ENCODE assay signal across 8 cellular contexts in the genomic region with DNA sequence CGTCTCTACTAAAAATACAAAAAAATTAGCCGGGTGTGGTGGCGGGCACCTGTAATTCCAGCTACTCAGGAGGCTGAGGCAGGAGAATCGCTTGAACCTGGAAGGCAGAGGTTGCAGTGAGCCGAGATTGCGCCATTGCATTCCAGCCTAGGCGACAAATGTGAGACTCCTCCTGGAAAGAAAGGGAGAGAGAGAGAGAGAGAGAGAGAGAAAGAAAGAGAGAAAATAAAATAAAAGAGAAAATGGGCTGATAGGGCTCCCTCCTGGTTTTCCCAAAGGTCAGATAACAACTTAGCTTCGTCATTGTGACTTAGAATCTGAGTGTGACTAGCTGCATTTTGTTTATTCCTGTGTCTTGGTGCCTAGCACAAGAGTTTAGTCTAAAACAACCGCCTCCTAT. TPM values are rescaled to one million over a fixed set of nuclear protein-coding genes. Genes with fewer than 3 reads are reported as not detected.
A peak's percentile ranks its signal among the peaks of the same experiment; 100 is the strongest.
DNase-seq lines count a peak whose midpoint lies in the region; ATAC-seq and TF ChIP-seq lines count a peak whose summit lies in the region.
"Not testable (repeated sequence)": the region's sequence is repeated elsewhere in the genome, so short reads cannot be mapped to it uniquely, and the experiment has no call there.

No MANE protein-coding gene starts in this region.

- not testable (repeated sequence) for H3K9me3 Mint-ChIP-seq in CD4-positive, CD25-positive, alpha-beta regulatory T cell; WTC11; activated CD8-positive, alpha-beta T cell treated with anti-CD3 and anti-CD28 coated beads for 36 hours; activated T-helper 2 cell treated with anti-CD3 and anti-CD28 coated beads, Interferon-gamma antibody, Interleukin-2, Interleukin-4, amounts not matched to agents 10 μg/mL and 5 μg/mL and 100 μg/mL, durations not matched to agents 14 hours and 24 hours and 36 hours; brain; naive thymus-derived CD4-positive, alpha-beta T cell; osteocyte (ENCODE audit: unreplicated experiment)

- POLR2A ChIA-PET in HEK293 (lab: Yijun Ruan, JAX) (interaction anchor here (4.9 kb wide), 1 partner anchor 20 kb away, joined by 29 read pairs; a partner anchor contains a TSS), WTC11 (lab: Charles Lee) (interaction anchor here (0.7 kb wide), 1 partner anchor 37 kb away, joined by 3 read pairs; no protein-coding TSS in a partner anchor)
- POLR2A ChIA-PET in activated CD8-positive, alpha-beta T cell treated with anti-CD3 and anti-CD28 coated beads for 36 hours (lab: Charles Lee) = interaction anchor here (0.7 to 3.2 kb wide), 5 partner anchors 12 to 369 kb away, joined by 3 to 30 read pairs (median 3); a partner anchor contains a TSS
- POLR2A ChIA-PET in naive thymus-derived CD4-positive, alpha-beta T cell (lab: Charles Lee) = interaction anchor here (0.7 to 4.0 kb wide), 3 partner anchors 16 to 111 kb away, joined by 3 to 31 read pairs (median 4); a partner anchor contains a TSS

- H3K36me3 ChIP-seq in CD4-positive, CD25-positive, alpha-beta regulatory T cell (ENCODE audit: control insufficient read depth, insufficient read depth, low read length); HEK293 (ENCODE audit: control insufficient read depth in 2 of 2, insufficient read depth in 1 of 2, low read length in 2 of 2); naive thymus-derived CD4-positive, alpha-beta T cell (ENCODE audit: control insufficient read depth in 2 of 3, insufficient read depth in 3 of 3, low read length in 3 of 3): not testable (repeated sequence)

- H3K9me3 ChIP-seq in CD4-positive, CD25-positive, alpha-beta regulatory T cell (ENCODE audit: control insufficient read depth in 2 of 2, low read length in 2 of 2); HEK293 (ENCODE audit: control insufficient read depth, insufficient read depth, low read depth, low read length); naive thymus-derived CD4-positive, alpha-beta T cell (ENCODE audit: control insufficient read depth in 2 of 3, low read length in 3 of 3): not testable (repeated sequence)

- H3K27ac ChIP-seq in CD4-positive, CD25-positive, alpha-beta regulatory T cell (ENCODE audit: insufficient read depth, low read length, poor library complexity, severe bottlenecking); HEK293 (ENCODE audit: extremely low read depth, low read depth, low read length); naive thymus-derived CD4-positive, alpha-beta T cell (ENCODE audit: low read depth, low read length): not testable (repeated sequence)

- CTCF ChIA-PET in HEK293 (lab: Yijun Ruan, JAX) = not testable (repeated sequence)
- CTCF ChIA-PET in WTC11 (lab: Charles Lee) = interaction anchor here (0.6 to 5.6 kb wide), 3 partner anchors 17 to 135 kb away, joined by 4 to 36 read pairs (median 7); no protein-coding TSS in a partner anchor
- CTCF ChIA-PET in activated CD8-positive, alpha-beta T cell treated with anti-CD3 and anti-CD28 coated beads for 36 hours (lab: Charles Lee) = interaction anchor here (2.6 to 2.8 kb wide), 2 partner anchors 15 to 18 kb away, joined by 9 to 11 read pairs; no protein-coding TSS in a partner anchor
- CTCF ChIA-PET in naive thymus-derived CD4-positive, alpha-beta T cell (lab: Charles Lee) = interaction anchor here (0.5 to 2.3 kb wide), 2 partner anchors 15 to 135 kb away, joined by 5 to 6 read pairs; no protein-coding TSS in a partner anchor

- not testable (repeated sequence) for H3K27me3 ChIP-seq in CD4-positive, CD25-positive, alpha-beta regulatory T cell (ENCODE audit: control insufficient read depth, insufficient read depth, low read length); naive thymus-derived CD4-positive, alpha-beta T cell (ENCODE audit: control insufficient read depth in 2 of 2, insufficient read depth in 2 of 2, low read length in 2 of 2)

- H3K4me1 ChIP-seq in CD4-positive, CD25-positive, alpha-beta regulatory T cell (ENCODE audit: control insufficient read depth, insufficient read depth, low read length, poor library complexity, severe bottlenecking) = peaks cover 29% of the 10 kb centered on the region
- H3K4me1 ChIP-seq in HEK293 (ENCODE audit: control insufficient read depth, insufficient read depth, low read length) = not testable (repeated sequence)
- H3K4me1 ChIP-seq in naive thymus-derived CD4-positive, alpha-beta T cell (ENCODE audit: control insufficient read depth in 2 of 2, insufficient read depth in 2 of 2, low read length in 2 of 2) = peaks cover 18 to 19% of the 10 kb centered on the region in 2 donors

- peaks cover 0 to 28% (median 7%) of the 10 kb centered on the region in 4 donors for H3K4me1 Mint-ChIP-seq in CD4-positive, CD25-positive, alpha-beta regulatory T cell
- H3K4me1 Mint-ChIP-seq in WTC11 (peaks cover 14% of the 10 kb centered on the region), brain (peaks cover 32% of the 10 kb centered on the region), osteocyte (ENCODE audit: unreplicated experiment) (peaks cover 27% of the 10 kb centered on the region)
- H3K4me1 Mint-ChIP-seq in activated CD8-positive, alpha-beta T cell treated with anti-CD3 and anti-CD28 coated beads for 36 hours (ENCODE audit: low read depth) = peaks cover 21% of the 10 kb centered on the region
- not testable (repeated sequence) for H3K4me1 Mint-ChIP-seq in activated T-helper 2 cell treated with anti-CD3 and anti-CD28 coated beads, Interferon-gamma antibody, Interleukin-2, Interleukin-4, amounts not matched to agents 10 μg/mL and 5 μg/mL and 100 μg/mL, durations not matched to agents 14 hours and 24 hours and 36 hours (ENCODE audit: low read depth)
- peaks cover 6 to 21% (median 17%) of the 10 kb centered on the region in 7 donors for H3K4me1 Mint-ChIP-seq in naive thymus-derived CD4-positive, alpha-beta T cell

- peak overlapping the region; percentile 67 to 91 (median 77) for H3K4me3 Mint-ChIP-seq in CD4-positive, CD25-positive, alpha-beta regulatory T cell
- peak overlapping the region; percentile 45 for H3K4me3 Mint-ChIP-seq in WTC11
- H3K4me3 Mint-ChIP-seq in activated CD8-positive, alpha-beta T cell treated with anti-CD3 and anti-CD28 coated beads for 36 hours = peak overlapping the region; percentile 80
- peak overlapping the region; percentile 68 for H3K4me3 Mint-ChIP-seq in activated T-helper 2 cell treated with anti-CD3 and anti-CD28 coated beads, Interferon-gamma antibody, Interleukin-2, Interleukin-4, amounts not matched to agents 10 μg/mL and 5 μg/mL and 100 μg/mL, durations not matched to agents 14 hours and 24 hours and 36 hours (ENCODE audit: low read depth)
- peak overlapping the region; percentile 54 to 80 (median 63) for H3K4me3 Mint-ChIP-seq in brain
- peak overlapping the region in 8 of 10 donors; percentile 15 to 66 (median 42) for H3K4me3 Mint-ChIP-seq in naive thymus-derived CD4-positive, alpha-beta T cell
- H3K4me3 Mint-ChIP-seq in osteocyte (ENCODE audit: unreplicated experiment) = peak overlapping the region; percentile 29

- intact Hi-C loops in activated CD8-positive, alpha-beta T cell treated with anti-CD3 and anti-CD28 coated beads for 36 hours (cut with micrococcal nuclease) = not testable (repeated sequence)
- intact Hi-C loops in activated T-helper 2 cell treated with anti-CD3 and anti-CD28 coated beads, Interferon-gamma antibody, Interleukin-2, Interleukin-4, amounts not matched to agents 10 μg/mL and 5 μg/mL and 100 μg/mL, durations not matched to agents 14 hours and 24 hours and 36 hours (cut with micrococcal nuclease) = loop anchor here (5.0 to 10.0 kb wide), 2 partner anchors 62 to 119 kb away; a partner anchor contains a TSS
- intact Hi-C loops in naive thymus-derived CD4-positive, alpha-beta T cell (cut with micrococcal nuclease) = loop anchor here (5.0 to 10.0 kb wide), 5 partner anchors 117 to 467 kb away; a partner anchor contains a TSS

- H3K27me3 Mint-ChIP-seq in CD4-positive, CD25-positive, alpha-beta regulatory T cell; WTC11 (ENCODE audit: low read depth); activated CD8-positive, alpha-beta T cell treated with anti-CD3 and anti-CD28 coated beads for 36 hours; activated T-helper 2 cell treated with anti-CD3 and anti-CD28 coated beads, Interferon-gamma antibody, Interleukin-2, Interleukin-4, amounts not matched to agents 10 μg/mL and 5 μg/mL and 100 μg/mL, durations not matched to agents 14 hours and 24 hours and 36 hours (ENCODE audit: low read depth); brain; naive thymus-derived CD4-positive, alpha-beta T cell; osteocyte (ENCODE audit: unreplicated experiment): not testable (repeated sequence)

- not testable (repeated sequence) for H3K27ac Mint-ChIP-seq in CD4-positive, CD25-positive, alpha-beta regulatory T cell; WTC11; activated CD8-positive, alpha-beta T cell treated with anti-CD3 and anti-CD28 coated beads for 36 hours; activated T-helper 2 cell treated with anti-CD3 and anti-CD28 coated beads, Interferon-gamma antibody, Interleukin-2, Interleukin-4, amounts not matched to agents 10 μg/mL and 5 μg/mL and 100 μg/mL, durations not matched to agents 14 hours and 24 hours and 36 hours; osteocyte (ENCODE audit: unreplicated experiment)
- H3K27ac Mint-ChIP-seq in brain = peak overlapping the region in 3 of 5 experiments; percentile 23 to 86 (median 66)
- peak overlapping the region in 2 of 9 donors; percentile 45 to 81 for H3K27ac Mint-ChIP-seq in naive thymus-derived CD4-positive, alpha-beta T cell

- not testable (repeated sequence) for TF ChIP-seq CTCF in HEK293 (tag by site-specific recombination; IDR thresholded peaks at IDR 0.05); WTC11 (IDR thresholded peaks at IDR 0.05); activated CD8-positive, alpha-beta T cell treated with anti-CD3 and anti-CD28 coated beads for 36 hours (IDR thresholded peaks at IDR 0.05); brain (conservative IDR thresholded peaks at IDR 0.05); osteocyte (IDR thresholded peaks at IDR 0.05)

- DNase-seq in CD4-positive, CD25-positive, alpha-beta regulatory T cell; WTC11 (ENCODE audit: low spot score); activated CD8-positive, alpha-beta T cell treated with anti-CD3 and anti-CD28 coated beads for 36 hours; activated T-helper 2 cell treated with anti-CD3 and anti-CD28 coated beads, Interferon-gamma antibody, Interleukin-2, Interleukin-4, amounts not matched to agents 10 μg/mL and 5 μg/mL and 100 μg/mL, durations not matched to agents 14 hours and 24 hours and 36 hours (ENCODE audit: low spot score); naive thymus-derived CD4-positive, alpha-beta T cell; osteocyte (ENCODE audit: extremely low spot score, unreplicated experiment): not testable (repeated sequence)

- ATAC-seq in CD4-positive, CD25-positive, alpha-beta regulatory T cell (ENCODE audit: low read depth in 2 of 2); WTC11; activated CD8-positive, alpha-beta T cell treated with anti-CD3 and anti-CD28 coated beads for 36 hours; naive thymus-derived CD4-positive, alpha-beta T cell: not testable (repeated sequence)

- not testable (repeated sequence) for H3K4me3 ChIP-seq in CD4-positive, CD25-positive, alpha-beta regulatory T cell (ENCODE audit: low read depth, low read length); HEK293 (ENCODE audit: low read depth, low read length); naive thymus-derived CD4-positive, alpha-beta T cell (ENCODE audit: low read length)

- not testable (repeated sequence) for H3K36me3 Mint-ChIP-seq in CD4-positive, CD25-positive, alpha-beta regulatory T cell; WTC11; activated CD8-positive, alpha-beta T cell treated with anti-CD3 and anti-CD28 coated beads for 36 hours (ENCODE audit: low read depth); activated T-helper 2 cell treated with anti-CD3 and anti-CD28 coated beads, Interferon-gamma antibody, Interleukin-2, Interleukin-4, amounts not matched to agents 10 μg/mL and 5 μg/mL and 100 μg/mL, durations not matched to agents 14 hours and 24 hours and 36 hours (ENCODE audit: low read depth); brain; naive thymus-derived CD4-positive, alpha-beta T cell; osteocyte (ENCODE audit: unreplicated experiment)

RNA-seq across cellular contexts. Expression of a gene that starts 2.1 kb away (rescaled TPM):
- total RNA-seq in CD4-positive, CD25-positive, alpha-beta regulatory T cell = 25.4 TPM
- polyA plus RNA-seq in CD4-positive, CD25-positive, alpha-beta regulatory T cell = 10 to 100 TPM in 1 of 4 donors, 1 to 10 TPM in 3; 4.1 to 10.4 (median 4.4) TPM
- total RNA-seq in WTC11 (2021) = 45.5 to 46.0 TPM (median 45.9 TPM) in 3 replicates
- total RNA-seq in activated CD8-positive, alpha-beta T cell treated with anti-CD3 and anti-CD28 coated beads for 36 hours = 10 to 100 TPM; 22.2 TPM
- 31.5 and 36.3 TPM in 2 replicates for total RNA-seq in activated T-helper 2 cell treated with anti-CD3 and anti-CD28 coated beads, Interferon-gamma antibody, Interleukin-2, Interleukin-4, amounts not matched to agents 10 μg/mL and 5 μg/mL and 100 μg/mL, durations not matched to agents 14 hours and 24 hours and 36 hours
- polyA plus RNA-seq in brain (ENCODE audit: insufficient read depth, low read depth, low replicate concordance) = 41.9 TPM
- total RNA-seq in naive thymus-derived CD4-positive, alpha-beta T cell = 10 to 100 TPM; 23.9 to 40.6 (median 28.8) TPM
- 1 to 10 TPM; 3.9 to 6.8 TPM for polyA plus RNA-seq in naive thymus-derived CD4-positive, alpha-beta T cell
- 28.8 and 29.4 TPM in 2 replicates for total RNA-seq in osteocyte

RNA-seq across cellular contexts. Expression of a gene that starts 20.2 kb away (rescaled TPM):
- total RNA-seq in CD4-positive, CD25-positive, alpha-beta regulatory T cell = 2,369 TPM
- polyA plus RNA-seq in CD4-positive, CD25-positive, alpha-beta regulatory T cell = 100 to 1,000 TPM; 564 to 602 (median 587) TPM
- 3,572 to 3,864 TPM (median 3,852 TPM) in 3 replicates for total RNA-seq in WTC11 (2021)
- total RNA-seq in activated CD8-positive, alpha-beta T cell treated with anti-CD3 and anti-CD28 coated beads for 36 hours = 1,000 to 10,000 TPM; 3,533 to 3,625 TPM
- total RNA-seq in activated T-helper 2 cell treated with anti-CD3 and anti-CD28 coated beads, Interferon-gamma antibody, Interleukin-2, Interleukin-4, amounts not matched to agents 10 μg/mL and 5 μg/mL and 100 μg/mL, durations not matched to agents 14 hours and 24 hours and 36 hours = 2,377 and 2,451 TPM in 2 replicates
- 3,920 TPM for polyA plus RNA-seq in brain (ENCODE audit: insufficient read depth, low read depth, low replicate concordance)
- 1,000 to 10,000 TPM; 1,791 to 2,674 (median 2,346) TPM for total RNA-seq in naive thymus-derived CD4-positive, alpha-beta T cell
- 100 to 1,000 TPM; 611 to 634 TPM for polyA plus RNA-seq in naive thymus-derived CD4-positive, alpha-beta T cell
- total RNA-seq in osteocyte = 3,162 and 3,203 TPM in 2 replicates

RNA-seq across cellular contexts. Expression of a gene that starts 34.5 kb away (rescaled TPM):
- total RNA-seq in CD4-positive, CD25-positive, alpha-beta regulatory T cell = 42.3 TPM
- 10 to 100 TPM; 20.7 to 31.3 (median 24.6) TPM for polyA plus RNA-seq in CD4-positive, CD25-positive, alpha-beta regulatory T cell
- 61.5 to 73.5 TPM (median 68.4 TPM) in 3 replicates for total RNA-seq in WTC11 (2021)
- 10 to 100 TPM; 27.2 to 27.5 TPM for total RNA-seq in activated CD8-positive, alpha-beta T cell treated with anti-CD3 and anti-CD28 coated beads for 36 hours
- 40.1 and 43.3 TPM in 2 replicates for total RNA-seq in activated T-helper 2 cell treated with anti-CD3 and anti-CD28 coated beads, Interferon-gamma antibody, Interleukin-2, Interleukin-4, amounts not matched to agents 10 μg/mL and 5 μg/mL and 100 μg/mL, durations not matched to agents 14 hours and 24 hours and 36 hours
- polyA plus RNA-seq in brain (ENCODE audit: insufficient read depth, low read depth, low replicate concordance) = 83.8 TPM
- 10 to 100 TPM; 24.7 to 40.3 (median 33.9) TPM for total RNA-seq in naive thymus-derived CD4-positive, alpha-beta T cell
- 10 to 100 TPM; 18.2 to 35.4 TPM for polyA plus RNA-seq in naive thymus-derived CD4-positive, alpha-beta T cell
- 92.9 and 94.7 TPM in 2 replicates for total RNA-seq in osteocyte

Comparison
In these comparisons a context has a peak if more than half of its experiments do, and no peak if none do; other contexts are left out.
1. H3K4me3 Mint-ChIP-seq: peak in every context shown above with its lines; median percentile 80 in activated CD8-positive, alpha-beta T cell treated with anti-CD3 and anti-CD28 coated beads for 36 hours; 77 in CD4-positive, CD25-positive, alpha-beta regulatory T cell; 68 in activated T-helper 2 cell treated with anti-CD3 and anti-CD28 coated beads, Interferon-gamma antibody, Interleukin-2, Interleukin-4, amounts not matched to agents 10 μg/mL and 5 μg/mL and 100 μg/mL, durations not matched to agents 14 hours and 24 hours and 36 hours; 63 in brain; 45 in WTC11; 42 in naive thymus-derived CD4-positive, alpha-beta T cell; 29 in osteocyte.